Comparison of ENCODE assay signal across 27 cellular contexts in the genomic region with DNA sequence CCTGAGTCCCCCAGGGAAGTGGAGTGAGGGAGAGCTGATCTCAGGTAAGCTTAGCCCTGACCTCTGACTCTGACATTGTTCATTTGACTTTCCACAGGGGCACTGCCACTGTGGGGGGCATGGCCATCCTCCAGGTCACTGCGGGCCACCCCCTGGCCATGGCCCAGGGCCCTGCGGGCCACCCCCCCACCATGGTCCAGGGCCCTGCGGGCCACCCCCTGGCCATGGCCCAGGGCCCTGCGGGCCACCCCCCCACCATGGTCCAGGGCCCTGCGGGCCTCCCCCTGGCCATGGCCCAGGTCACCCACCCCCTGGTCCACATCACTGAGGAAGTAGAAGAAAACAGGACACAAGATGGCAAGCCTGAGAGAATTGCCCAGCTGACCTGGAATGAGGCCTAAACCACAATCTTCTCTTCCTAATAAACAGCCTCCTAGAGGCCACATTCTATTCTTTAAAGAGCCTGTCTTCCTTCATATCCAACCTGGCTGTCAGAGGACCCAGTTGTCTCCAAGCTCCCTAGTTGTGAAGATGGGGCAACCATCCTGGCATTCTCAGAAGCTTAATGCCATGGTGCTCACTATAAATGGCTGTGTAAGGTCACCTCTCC. TPM values are rescaled to one million over a fixed set of nuclear protein-coding genes. Genes with fewer than 3 reads are reported as not detected.
DNase-seq lines count a peak whose midpoint lies in the region; ATAC-seq and TF ChIP-seq lines count a peak whose summit lies in the region.
"Had no signal": no experiment of that assay in that cellular context is flagged by ENCODE, and none has a peak within 500 bp of the region (broad histone marks: within the 10 kb centered on the region; RNA-seq: fewer than 3 reads in every experiment).

No MANE protein-coding gene starts in this region.

- peaks cover 8% of the 10 kb centered on the region for H3K27me3 Mint-ChIP-seq in activated T-helper 17 cell treated with anti-CD3 and anti-CD28 coated beads, Interleukin-2, amount 50 U/mL, for 72 hours
- H3K27me3 Mint-ChIP-seq in nephron (ENCODE audit: low read depth), result peaks cover 42% of the 10 kb centered on the region
- H3K27me3 Mint-ChIP-seq in stimulated activated memory B cell treated with anti-CD40 and anti-IgM and Interleukin-4, amounts not matched to agents 10 μg/mL and 1 μg/mL and 100 μg/mL, for 72 hours, result no peaks in the 10 kb centered on the region
- peaks cover 10% of the 10 kb centered on the region for H3K27me3 Mint-ChIP-seq in activated CD8-positive, alpha-beta memory T cell treated with anti-CD3 and anti-CD28 coated beads, Interleukin-2, amount 10 ng/mL, durations not matched to agents 7 days and 5 days

- no peak overlapping the region for H3K27ac Mint-ChIP-seq in activated T-helper 17 cell treated with anti-CD3 and anti-CD28 coated beads, Interleukin-2, amount 50 U/mL, for 72 hours
- H3K27ac Mint-ChIP-seq in nephron, result no peak overlapping the region
- H3K27ac Mint-ChIP-seq in stimulated activated memory B cell treated with anti-CD40 and anti-IgM and Interleukin-4, amounts not matched to agents 10 μg/mL and 1 μg/mL and 100 μg/mL, for 72 hours, result no peak overlapping the region
- no peak overlapping the region for H3K27ac Mint-ChIP-seq in activated CD8-positive, alpha-beta memory T cell treated with anti-CD3 and anti-CD28 coated beads, Interleukin-2, amount 10 ng/mL, durations not matched to agents 7 days and 5 days
- H3K27ac Mint-ChIP-seq: CD8-positive, alpha-beta memory T cell had no signal

- H3K4me3 Mint-ChIP-seq in activated T-helper 17 cell treated with anti-CD3 and anti-CD28 coated beads, Interleukin-2, amount 50 U/mL, for 72 hours, result peak overlapping the region; percentile 76
- peak overlapping the region; percentile 26 to 84 (median 33) for H3K4me3 Mint-ChIP-seq in nephron
- H3K4me3 Mint-ChIP-seq in stimulated activated memory B cell treated with anti-CD40 and anti-IgM and Interleukin-4, amounts not matched to agents 10 μg/mL and 1 μg/mL and 100 μg/mL, for 72 hours, result no peak overlapping the region
- H3K4me3 Mint-ChIP-seq in activated CD8-positive, alpha-beta memory T cell treated with anti-CD3 and anti-CD28 coated beads, Interleukin-2, amount 10 ng/mL, durations not matched to agents 7 days and 5 days, result no peak overlapping the region

- TF ChIP-seq CTCF in nephron (IDR thresholded peaks at IDR 0.05; ENCODE audit: unreplicated experiment in 3 of 3), result no peak

- CTCF ChIA-PET in activated CD8-positive, alpha-beta memory T cell treated with anti-CD3 and anti-CD28 coated beads, Interleukin-2, amount 10 ng/mL, durations not matched to agents 7 days and 5 days (lab: Charles Lee), result interaction anchor here (1.0 to 6.5 kb wide), 5 partner anchors 11 to 77 kb away, joined by 3 to 49 read pairs (median 6); no protein-coding TSS in a partner anchor

- ATAC-seq in activated T-helper 17 cell treated with anti-CD3 and anti-CD28 coated beads, Interleukin-2, amount 50 U/mL, for 72 hours (replicated peaks), result no peak
- ATAC-seq in stimulated activated memory B cell treated with anti-CD40 and anti-IgM and Interleukin-4, amounts not matched to agents 10 μg/mL and 1 μg/mL and 100 μg/mL, for 72 hours, result peak; percentile 53
- ATAC-seq in activated CD8-positive, alpha-beta memory T cell treated with anti-CD3 and anti-CD28 coated beads, Interleukin-2, amount 10 ng/mL, durations not matched to agents 7 days and 5 days, result no peak
- ATAC-seq in GM19463 (IDR thresholded peaks at IDR 0.05; ENCODE audit: unreplicated experiment), result no peak
- ATAC-seq: Right ventricle myocardium inferior had no signal

- peaks cover 9% of the 10 kb centered on the region for H3K4me1 Mint-ChIP-seq in activated T-helper 17 cell treated with anti-CD3 and anti-CD28 coated beads, Interleukin-2, amount 50 U/mL, for 72 hours
- H3K4me1 Mint-ChIP-seq in nephron, result peaks cover 25% of the 10 kb centered on the region
- H3K4me1 Mint-ChIP-seq in stimulated activated memory B cell treated with anti-CD40 and anti-IgM and Interleukin-4, amounts not matched to agents 10 μg/mL and 1 μg/mL and 100 μg/mL, for 72 hours, result peaks cover 15% of the 10 kb centered on the region
- peaks cover 9% of the 10 kb centered on the region for H3K4me1 Mint-ChIP-seq in activated CD8-positive, alpha-beta memory T cell treated with anti-CD3 and anti-CD28 coated beads, Interleukin-2, amount 10 ng/mL, durations not matched to agents 7 days and 5 days

- H3K9me3 Mint-ChIP-seq in activated T-helper 17 cell treated with anti-CD3 and anti-CD28 coated beads, Interleukin-2, amount 50 U/mL, for 72 hours, result no peaks in the 10 kb centered on the region
- no peaks in the 10 kb centered on the region for H3K9me3 Mint-ChIP-seq in nephron
- H3K9me3 Mint-ChIP-seq in stimulated activated memory B cell treated with anti-CD40 and anti-IgM and Interleukin-4, amounts not matched to agents 10 μg/mL and 1 μg/mL and 100 μg/mL, for 72 hours, result no peaks in the 10 kb centered on the region
- H3K9me3 Mint-ChIP-seq in activated CD8-positive, alpha-beta memory T cell treated with anti-CD3 and anti-CD28 coated beads, Interleukin-2, amount 10 ng/mL, durations not matched to agents 7 days and 5 days (ENCODE audit: low read depth), result no peaks in the 10 kb centered on the region
- H3K9me3 Mint-ChIP-seq: CD8-positive, alpha-beta memory T cell had no signal

- DNase-seq in M059J (ENCODE audit: low read depth) (peak; percentile 55), GM03348 (ENCODE audit: low spot score) (no peak)
- no peak for DNase-seq in activated CD8-positive, alpha-beta memory T cell treated with anti-CD3 and anti-CD28 coated beads, Interleukin-2, amount 10 ng/mL, durations not matched to agents 7 days and 5 days
- no peak for DNase-seq in effector CD8-positive, alpha-beta T cell (lab: John Stamatoyannopoulos, UW)
- DNase-seq: Calu3; CD8-positive, alpha-beta memory T cell; DMS79 treated with DMSO at 0.1 percent for 48 hours; GOT3; HCEC 1CT; KG1; NCI-H1048; NCI-H1417; NCI-H1694; NCI-H2029 treated with DMSO at 0.1 percent for 48 hours; NCI-H446 treated with DMSO at 0.1 percent for 48 hours; NCI-H526; NCI-H82; NK-92 treated with Interleukin-12 subunit alpha and Interleukin-12 subunit beta, amount 100 ng/mL, for 24 hours; PC-9; SJCRH30 had no signal

- no peaks in the 10 kb centered on the region for H3K36me3 Mint-ChIP-seq in activated T-helper 17 cell treated with anti-CD3 and anti-CD28 coated beads, Interleukin-2, amount 50 U/mL, for 72 hours (ENCODE audit: low read depth)
- H3K36me3 Mint-ChIP-seq in nephron (ENCODE audit: low read depth), result no peaks in the 10 kb centered on the region
- H3K36me3 Mint-ChIP-seq in stimulated activated memory B cell treated with anti-CD40 and anti-IgM and Interleukin-4, amounts not matched to agents 10 μg/mL and 1 μg/mL and 100 μg/mL, for 72 hours, result no peaks in the 10 kb centered on the region
- H3K36me3 Mint-ChIP-seq in activated CD8-positive, alpha-beta memory T cell treated with anti-CD3 and anti-CD28 coated beads, Interleukin-2, amount 10 ng/mL, durations not matched to agents 7 days and 5 days, result no peaks in the 10 kb centered on the region

RNA-seq across cellular contexts. Expression of gene DISP2, which starts 1.9 kb away (rescaled TPM):
- total RNA-seq in M059J (2014; rRNA removed; shearing (Covaris generic)), result 0.49 and 2.4 TPM in 2 replicates
- total RNA-seq in activated T-helper 17 cell treated with anti-CD3 and anti-CD28 coated beads, Interleukin-2, amount 50 U/mL, for 72 hours, result 1 to 10 TPM in 1 of 2 donors, under 1 TPM in 1; 0.11 to 1.6 TPM
- under 1 TPM; 0.23 to 0.37 TPM for total RNA-seq in activated CD8-positive, alpha-beta memory T cell treated with anti-CD3 and anti-CD28 coated beads, Interleukin-2, amount 10 ng/mL, durations not matched to agents 7 days and 5 days

RNA-seq across cellular contexts. Expression of gene PHGR1, which starts 5.2 kb away (rescaled TPM):
- not detected in 2 replicates for total RNA-seq in M059J (2014; rRNA removed; shearing (Covaris generic))
- total RNA-seq in activated T-helper 17 cell treated with anti-CD3 and anti-CD28 coated beads, Interleukin-2, amount 50 U/mL, for 72 hours, result not detected
- not detected for total RNA-seq in activated CD8-positive, alpha-beta memory T cell treated with anti-CD3 and anti-CD28 coated beads, Interleukin-2, amount 10 ng/mL, durations not matched to agents 7 days and 5 days
- total RNA-seq: A673; Calu3; CD8-positive, alpha-beta memory T cell; PC-9; Right ventricle myocardium inferior; RPMI7951; SJCRH30 had no signal

RNA-seq across cellular contexts. Expression of gene CCDC9B, which starts 15.3 kb away (rescaled TPM):
- 9.4 and 14.1 TPM in 2 replicates for total RNA-seq in M059J (2014; rRNA removed; shearing (Covaris generic))
- total RNA-seq in activated T-helper 17 cell treated with anti-CD3 and anti-CD28 coated beads, Interleukin-2, amount 50 U/mL, for 72 hours, result 1 to 10 TPM in 1 of 2 donors, under 1 TPM in 1; 0.78 to 2.7 TPM
- total RNA-seq in activated CD8-positive, alpha-beta memory T cell treated with anti-CD3 and anti-CD28 coated beads, Interleukin-2, amount 10 ng/mL, durations not matched to agents 7 days and 5 days, result 1 to 10 TPM in 1 of 2 experiments, under 1 TPM in 1; 0.45 to 1.5 TPM

RNA-seq across cellular contexts. Expression of gene KNSTRN, which starts 26.4 kb away (rescaled TPM):
- total RNA-seq in M059J (2014; rRNA removed; shearing (Covaris generic)), result 76.1 and 91.7 TPM in 2 replicates
- 10 to 100 TPM; 48.5 to 65.9 TPM for total RNA-seq in activated T-helper 17 cell treated with anti-CD3 and anti-CD28 coated beads, Interleukin-2, amount 50 U/mL, for 72 hours
- 10 to 100 TPM; 77.1 to 82.0 TPM for total RNA-seq in activated CD8-positive, alpha-beta memory T cell treated with anti-CD3 and anti-CD28 coated beads, Interleukin-2, amount 10 ng/mL, durations not matched to agents 7 days and 5 days

RNA-seq across cellular contexts. Expression of gene INAFM2, which starts 32.6 kb away (rescaled TPM):
- total RNA-seq in M059J (2014; rRNA removed; shearing (Covaris generic)), result 21.6 and 29.3 TPM in 2 replicates
- 10 to 100 TPM; 10.8 to 11.0 TPM for total RNA-seq in activated T-helper 17 cell treated with anti-CD3 and anti-CD28 coated beads, Interleukin-2, amount 50 U/mL, for 72 hours
- 10 to 100 TPM in 1 of 2 experiments, 1 to 10 TPM in 1; 4.9 to 10.2 TPM for total RNA-seq in activated CD8-positive, alpha-beta memory T cell treated with anti-CD3 and anti-CD28 coated beads, Interleukin-2, amount 10 ng/mL, durations not matched to agents 7 days and 5 days

Comparison
In these comparisons a context has a peak if more than half of its experiments do, and no peak if none do; other contexts are left out.
1. H3K4me3 Mint-ChIP-seq: peak in activated T-helper 17 cell treated with anti-CD3 and anti-CD28 coated beads, Interleukin-2, amount 50 U/mL, for 72 hours (single experiment) and nephron (3 of 3); none in stimulated activated memory B cell treated with anti-CD40 and anti-IgM and Interleukin-4, amounts not matched to agents 10 μg/mL and 1 μg/mL and 100 μg/mL, for 72 hours (single experiment) and activated CD8-positive, alpha-beta memory T cell treated with anti-CD3 and anti-CD28 coated beads, Interleukin-2, amount 10 ng/mL, durations not matched to agents 7 days and 5 days (single experiment).